29 cellular contexts compared by ENCODE assay signal in the genomic region with DNA sequence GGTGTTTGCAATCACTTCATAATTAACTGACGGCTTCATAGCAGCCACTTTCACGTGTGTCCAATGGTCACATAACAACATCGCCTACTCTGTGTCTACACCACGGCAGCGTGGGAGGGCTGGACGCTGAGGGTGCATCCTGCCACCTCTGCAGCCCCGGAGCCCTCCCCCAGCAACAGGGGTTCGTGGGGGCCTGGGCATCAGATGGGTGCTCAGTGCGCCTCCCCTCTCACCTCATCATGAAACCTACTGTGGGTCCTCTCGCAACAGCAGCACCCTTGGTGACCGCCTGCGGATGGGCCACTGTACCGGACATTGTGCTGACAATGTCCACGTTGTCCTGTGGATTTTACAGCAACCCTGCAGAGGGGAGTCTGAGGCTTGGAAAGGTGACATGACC.
"Had no signal": no experiment of that assay in that cellular context is flagged by ENCODE, and none has a peak within 500 bp of the region (broad histone marks: within the 10 kb centered on the region; RNA-seq: fewer than 3 reads in every experiment).

No MANE protein-coding gene starts in this region.

- H3K36me3 ChIP-seq: adrenal gland, cardiac muscle cell, WERI-Rb-1 had no signal

- FAIRE-seq: frontal cortex had no signal

- H3K9me3 ChIP-seq: adrenal gland, body of pancreas had no signal

- H3K27me3 ChIP-seq: body of pancreas had no signal

- ATAC-seq: activated CD4-positive, CD25-positive, alpha-beta regulatory T cell treated with anti-CD3 and anti-CD28 coated beads, Interleukin-2, amount 50 U/mL, for 24 hours; activated CD8-positive, alpha-beta T cell treated with anti-CD3 and anti-CD28 coated beads for 36 hours; activated naive CD8-positive, alpha-beta T cell treated with anti-CD3 and anti-CD28 coated beads, Interleukin-2, amount 50 U/mL, for 24 hours; activated T-cell treated with anti-CD3 and anti-CD28 coated beads, Interleukin-2, amount 50 U/mL, for 4 hours; activated T-helper 17 cell treated with anti-CD3 and anti-CD28 coated beads, Interleukin-2, amount 50 U/mL, for 72 hours; body of pancreas; esophagus mucosa; T-helper 17 cell had no signal

- H3K4me1 ChIP-seq: adrenal gland, body of pancreas had no signal

- H3K4me3 ChIP-seq: adrenal gland, body of pancreas, cardiac muscle cell, coronary artery, dorsolateral prefrontal cortex had no signal

- DNase-seq: activated B cell treated with CpG ODN at 0.5 μM for 24 hours; activated CD4-positive, alpha-beta T cell treated with anti-CD3 and anti-CD28 coated beads for 48 hours; activated CD4-positive, alpha-beta T cell treated with anti-CD3 and anti-CD28 coated beads, Interleukin-2, amount 50 U/mL, for 1 hour; activated CD4-positive, alpha-beta T cell treated with anti-CD3 and anti-CD28 coated beads, Interleukin-2, amount 50 U/mL, for 48 hours; activated CD8-positive, alpha-beta memory T cell treated with anti-CD3 and anti-CD28 coated beads for 24 hours; activated CD8-positive, alpha-beta T cell treated with anti-CD3 and anti-CD28 coated beads for 36 hours; activated effector memory CD4-positive, alpha-beta T cell treated with Interleukin-2 at 50 U/mL for 16 hours; activated gamma-delta T cell treated with Interleukin-2 at 50 U/mL for 16 hours; activated naive CD4-positive, alpha-beta T cell treated with Interleukin-2 at 50 U/mL for 16 hours; activated naive CD8-positive, alpha-beta T cell treated with anti-CD3 and anti-CD28 coated beads for 36 hours; activated naive CD8-positive, alpha-beta T cell treated with anti-CD3 and anti-CD28 coated beads, Interleukin-2, amount 50 U/mL, for 24 hours; activated T-cell treated with anti-CD3 and anti-CD28 coated beads, Interleukin-2, amount 50 U/mL, for 4 hours; adrenal gland; amygdala; body of pancreas; dorsolateral prefrontal cortex; effector memory CD4-positive, alpha-beta T cell; endodermal cell; foreskin fibroblast; T-helper 1 cell; T-helper 17 cell; T1000; WERI-Rb-1 had no signal

- H3K27ac ChIP-seq: adrenal gland, body of pancreas, cardiac muscle cell, coronary artery, dorsolateral prefrontal cortex, WERI-Rb-1 had no signal
